Comparison of ENCODE assay signal across 35 cellular contexts in genomic region chr9:75289332-75289731, GRCh38.
"Had no signal": no experiment of that assay in that cellular context is flagged by ENCODE, and none has a peak within 500 bp of the region (broad histone marks: within the 10 kb centered on the region; RNA-seq: fewer than 3 reads in every experiment).

No MANE protein-coding gene starts in this region.

- H3K27me3 ChIP-seq: MG63 had no signal

- H3K36me3 ChIP-seq: MG63 had no signal

- DNase-seq: Kasumi-1, MG63, MM.1S, MV-4-11, NCI-H1048, NCI-H1092, NCI-H1092 treated with DMSO at 0.1 percent for 48 hours, NCI-H1105, NCI-H1105 treated with DMSO at 0.1 percent for 48 hours, NCI-H1417, NCI-H1417 treated with DMSO at 0.1 percent for 48 hours, NCI-H1436, NCI-H1436 treated with DMSO at 0.1 percent for 48 hours, NCI-H146, NCI-H1694, NCI-H1694 treated with DMSO at 0.1 percent for 48 hours, NCI-H187, NCI-H187 treated with DMSO at 0.1 percent for 48 hours, NCI-H1930, NCI-H2029, NCI-H2029 treated with DMSO at 0.1 percent for 48 hours, NCI-H2081, NCI-H2081 treated with DMSO at 0.1 percent for 48 hours, NCI-H2107, NCI-H2171, NCI-H2171 treated with DMSO at 0.1 percent for 48 hours, NCI-H2227 treated with DMSO at 0.1 percent for 48 hours, NCI-H226, NCI-H345, NCI-H446, NCI-H446 treated with DMSO at 0.1 percent for 48 hours, NCI-H510A, NCI-H510A treated with DMSO at 0.1 percent for 48 hours, NCI-H524, NCI-H524 treated with DMSO at 0.1 percent for 48 hours had no signal

- H3K9me3 ChIP-seq: MG63 had no signal

- H3K4me3 ChIP-seq: MG63 had no signal
